9 cellular contexts compared by ENCODE assay signal in the genomic region with DNA sequence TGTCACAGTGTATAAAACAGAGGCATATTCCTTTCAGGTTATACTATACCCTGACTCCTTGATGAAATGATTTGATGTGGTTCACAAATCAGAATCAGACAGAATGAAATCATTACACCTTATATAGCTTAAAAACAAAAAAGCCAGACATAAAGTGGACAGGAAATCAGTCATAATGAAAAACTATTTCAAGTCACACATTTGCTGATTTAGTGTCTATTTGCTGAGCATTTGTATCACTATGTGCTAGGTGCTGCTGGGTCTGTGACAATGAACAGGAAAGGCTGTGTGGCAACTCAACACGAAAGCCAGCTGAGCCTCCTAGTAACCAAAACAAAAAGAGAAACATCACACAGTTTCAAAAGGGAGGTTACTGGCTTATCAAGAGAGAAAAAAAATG.
A peak's percentile ranks its signal among the peaks of the same experiment; 100 is the strongest.
DNase-seq lines count a peak whose midpoint lies in the region; ATAC-seq, FAIRE-seq and TF ChIP-seq lines count a peak whose summit lies in the region.
"Had no signal": no experiment of that assay in that cellular context is flagged by ENCODE, and none has a peak within 500 bp of the region (broad histone marks: within the 10 kb centered on the region; RNA-seq: fewer than 3 reads in every experiment).

No MANE protein-coding gene starts in this region.

- H3K27ac ChIP-seq in right lobe of liver (no peak overlapping the region), HepG2 (ENCODE audit: extremely low read length, insufficient read depth, low read length) (no peak overlapping the region), kidney (ENCODE audit: low read depth in 2 of 2, low read length in 2 of 2) (no peak overlapping the region)

- CTCF ChIA-PET in HepG2 (lab: Yijun Ruan, JAX; ENCODE audit: low intra/inter-chr PET ratio, low total read pairs): no interaction called here

- TF ChIP-seq EP300 in HepG2 (IDR thresholded peaks at IDR 0.05; ENCODE audit: low read depth in 2 of 2, low read length in 2 of 2): no peak
- TF ChIP-seq EP300 in HepG2 (CRISPR knock-in tag; IDR thresholded peaks at IDR 0.05; ENCODE audit: borderline replicate concordance): no peak

- no peak overlapping the region for H2AFZ ChIP-seq in HepG2 (ENCODE audit: low read length)

- BruUV-seq in HepG2 (replicated peaks; lab: Mats Ljungman, UMichigan): no TSS peak

- intact Hi-C loops in right lobe of liver (cut with DNase I): no loop called here
- intact Hi-C loops in HepG2 (cut with micrococcal nuclease; ENCODE audit: unreplicated experiment): no loop called here
- intact Hi-C loops in left colon (cut with DNase I, micrococcal nuclease): no loop called here
- intact Hi-C loops in kidney (cut with DNase I): no loop called here

- H3K79me2 ChIP-seq in HepG2 (ENCODE audit: insufficient read depth, low read length): no peaks in the 10 kb centered on the region

- no peaks in the 10 kb centered on the region for H4K20me1 ChIP-seq in HepG2 (ENCODE audit: insufficient read depth, low read length)

- 43% methylated on average over 1 of the region's 1 CpG for WGBS in right lobe of liver (ENCODE audit: insufficient coverage, low coverage, low lambda C conversion rate, missing lambda C conversion rate)
- WGBS in HepG2 (ENCODE audit: low lambda C conversion rate): 0% methylated on average over 1 of the region's 1 CpG

- H3K4me2 ChIP-seq in HepG2 (ENCODE audit: low read depth, low read length): no peak overlapping the region

- H3K9me3 ChIP-seq in right lobe of liver (no peaks in the 10 kb centered on the region), HepG2 (ENCODE audit: low read length) (no peaks in the 10 kb centered on the region), kidney (ENCODE audit: control insufficient read depth in 1 of 2, low read length in 2 of 2) (no peaks in the 10 kb centered on the region)

- TF ChIP-seq POLR2A in right lobe of liver (IDR thresholded peaks at IDR 0.05) (no peak), HepG2 (IDR thresholded peaks at IDR 0.05; ENCODE audit: insufficient read depth in 1 of 2, low read depth in 2 of 2, low read length in 2 of 2) (no peak)

- POLR2A ChIA-PET in HepG2 (lab: Yijun Ruan, JAX): no interaction called here

- TF ChIP-seq RAD21 in HepG2 (CRISPR knock-in tag; IDR thresholded peaks at IDR 0.05): no peak

- DNase-seq in right lobe of liver (no peak), HepG2 (ENCODE audit: low spot score) (no peak), SW480 (ENCODE audit: low spot score) (peak; percentile 36), left colon (peak in 1 of 2 donors; percentile 34), DMS 273 (lab: John Stamatoyannopoulos, UW; ENCODE audit: unreplicated experiment) (no peak), kidney (no peak), 8988T (no peak)

- in situ Hi-C loops in HepG2 (cut with HindIII; ENCODE audit: extremely low pct_ligation_motif_present, low pct_unique_long_range_greater_than_20kb): no loop called here

- ATAC-seq in right lobe of liver (peak; percentile 43 to 64 (median 56)), HepG2 (no peak), HG03039 (IDR thresholded peaks at IDR 0.05; ENCODE audit: unreplicated experiment) (peak; percentile 94), left colon (peak; percentile 62)

- H3K9ac ChIP-seq in HepG2 (ENCODE audit: insufficient read depth, low read depth, low read length): no peak overlapping the region
- no peak overlapping the region for H3K9ac ChIP-seq in kidney (ENCODE audit: low read length in 2 of 2)

- H3K4me3 ChIP-seq in right lobe of liver (no peak overlapping the region), HepG2 (replicated peaks in 1 of 3; ENCODE audit: insufficient read depth in 1 of 3, low read depth in 2 of 3, low read length in 3 of 3) (no peak overlapping the region), kidney (ENCODE audit: low read length in 2 of 2) (no peak overlapping the region)

- H3K27me3 ChIP-seq in right lobe of liver (no peaks in the 10 kb centered on the region), HepG2 (ENCODE audit: control insufficient read depth in 1 of 2, insufficient read depth in 2 of 2, low read length in 2 of 2) (peaks cover 0 to 2% of the 10 kb centered on the region in 2 experiments; a peak in 1 of 5 replicates)

- H3K4me1 ChIP-seq in right lobe of liver: no peaks in the 10 kb centered on the region
- H3K4me1 ChIP-seq in HepG2 (ENCODE audit: insufficient read depth, low read length): no peaks in the 10 kb centered on the region
- H3K4me1 ChIP-seq in kidney (ENCODE audit: control insufficient read depth in 1 of 2, insufficient read depth in 1 of 2, low read depth in 1 of 2, low read length in 2 of 2): no peaks in the 10 kb centered on the region

- H3K36me3 ChIP-seq in right lobe of liver: no peaks in the 10 kb centered on the region
- H3K36me3 ChIP-seq in HepG2 (replicated peaks in 1 of 2; ENCODE audit: control insufficient read depth in 1 of 2, insufficient read depth in 2 of 2, low read length in 2 of 2): no peaks in the 10 kb centered on the region
- no peaks in the 10 kb centered on the region for H3K36me3 ChIP-seq in kidney (ENCODE audit: control insufficient read depth in 1 of 2, insufficient read depth in 2 of 2, low read length in 2 of 2)

- TF ChIP-seq CTCF in right lobe of liver (IDR thresholded peaks at IDR 0.05) (no peak), HepG2 (CRISPR knock-in tag; IDR thresholded peaks at IDR 0.05) (no peak), kidney (IDR thresholded peaks at IDR 0.05; ENCODE audit: borderline replicate concordance, extremely low read depth, insufficient read depth) (no peak)

- FAIRE-seq in HepG2 (lab: Jason Lieb, UNC) (no peak), kidney (lab: Jason Lieb, UNC) (no peak)
- FAIRE-seq: G401.6 had no signal

TF ChIP-seq in HepG2, 621 proteins besides CTCF, POLR2A, EP300 and RAD21 (continues in another document):
- no peak for TF ChIP-seq ZNF44 (CRISPR knock-in tag; IDR thresholded peaks at IDR 0.05)
- no peak for TF ChIP-seq FOSL1 (CRISPR knock-in tag; IDR thresholded peaks at IDR 0.05; ENCODE audit: borderline replicate concordance)
- TF ChIP-seq HMGA1 (CRISPR knock-in tag; conservative IDR thresholded peaks at IDR 0.05): no peak
- no peak for TF ChIP-seq ZBTB8A (CRISPR knock-in tag; IDR thresholded peaks at IDR 0.05; ENCODE audit: borderline replicate concordance, low read depth)
- TF ChIP-seq, protein P1, sequence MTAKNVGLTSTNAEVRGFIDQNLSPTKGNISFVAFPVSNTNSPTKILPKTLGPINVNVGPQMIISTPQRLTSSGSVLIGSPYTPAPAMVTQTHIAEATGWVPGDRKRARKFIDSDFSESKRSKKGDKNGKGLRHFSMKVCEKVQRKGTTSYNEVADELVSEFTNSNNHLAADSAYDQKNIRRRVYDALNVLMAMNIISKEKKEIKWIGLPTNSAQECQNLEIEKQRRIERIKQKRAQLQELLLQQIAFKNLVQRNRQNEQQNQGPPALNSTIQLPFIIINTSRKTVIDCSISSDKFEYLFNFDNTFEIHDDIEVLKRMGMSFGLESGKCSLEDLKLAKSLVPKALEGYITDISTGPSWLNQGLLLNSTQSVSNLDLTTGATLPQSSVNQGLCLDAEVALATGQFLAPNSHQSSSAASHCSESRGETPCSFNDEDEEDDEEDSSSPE (CRISPR knock-in tag; IDR thresholded peaks at IDR 0.05): no peak
- TF ChIP-seq ZNF552 (CRISPR knock-in tag; IDR thresholded peaks at IDR 0.05; ENCODE audit: borderline replicate concordance): no peak
- no peak for TF ChIP-seq NFIB (CRISPR knock-in tag; IDR thresholded peaks at IDR 0.05; ENCODE audit: borderline replicate concordance)
- TF ChIP-seq, protein P2, sequence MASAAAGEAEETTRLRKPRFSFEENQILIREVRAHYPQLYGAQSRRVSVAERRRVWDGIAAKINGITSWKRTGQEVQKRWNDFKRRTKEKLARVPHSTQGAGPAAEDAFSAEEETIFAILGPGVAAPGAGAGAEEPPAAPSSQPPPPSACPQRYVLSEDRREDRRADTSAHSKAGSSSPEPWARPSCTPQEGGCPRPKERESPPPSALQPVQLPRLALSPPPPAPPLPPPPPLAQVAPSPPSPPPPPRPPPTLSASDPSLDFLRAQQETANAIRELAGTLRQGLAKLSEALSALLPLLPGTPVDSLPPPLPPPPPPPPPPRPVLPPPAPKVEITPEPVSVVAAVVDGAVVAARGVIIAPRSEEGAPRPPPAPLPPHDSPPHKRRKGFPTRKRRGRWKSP (CRISPR knock-in tag; IDR thresholded peaks at IDR 0.05): no peak
- TF ChIP-seq KDM1A (CRISPR knock-in tag; IDR thresholded peaks at IDR 0.05): no peak
- TF ChIP-seq HCFC1 (IDR thresholded peaks at IDR 0.05; ENCODE audit: low read depth, low read length): no peak
- TF ChIP-seq, protein P3, sequence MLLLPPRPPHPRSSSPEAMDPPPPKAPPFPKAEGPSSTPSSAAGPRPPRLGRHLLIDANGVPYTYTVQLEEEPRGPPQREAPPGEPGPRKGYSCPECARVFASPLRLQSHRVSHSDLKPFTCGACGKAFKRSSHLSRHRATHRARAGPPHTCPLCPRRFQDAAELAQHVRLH (CRISPR knock-in tag; IDR thresholded peaks at IDR 0.05; ENCODE audit: borderline replicate concordance, low read depth): no peak
